10 cellular contexts compared by ENCODE assay signal in the genomic region with DNA sequence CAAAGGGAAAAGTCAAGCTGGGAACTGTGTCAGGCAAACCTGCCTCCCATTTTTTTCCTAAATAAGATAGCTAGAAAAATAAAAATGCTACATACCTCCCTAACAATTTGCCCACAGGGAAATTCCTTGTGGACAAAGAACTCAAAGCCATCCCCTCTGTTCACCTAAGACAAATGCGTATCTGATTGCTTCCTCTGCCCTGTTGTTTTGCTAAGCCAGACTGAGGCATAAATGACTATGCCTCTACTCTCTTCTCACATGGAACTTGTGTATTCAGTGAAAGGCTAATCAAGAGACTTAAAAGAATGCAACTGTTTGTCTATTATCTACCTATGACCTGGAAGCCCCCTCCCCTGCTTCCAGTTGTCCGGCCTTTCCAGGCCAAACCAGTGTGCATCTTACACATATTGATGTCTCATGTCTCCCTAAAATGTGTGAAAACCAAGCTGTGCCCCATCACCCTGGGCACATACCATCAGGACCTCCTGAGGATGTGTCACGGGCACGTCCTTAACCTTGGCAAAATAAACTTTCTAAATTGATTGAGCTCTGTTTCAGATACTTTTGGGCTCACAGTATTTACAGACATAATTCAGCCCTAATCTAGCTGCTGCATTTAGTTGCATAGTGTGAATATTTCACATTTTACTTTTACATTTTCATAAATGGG. TPM values are rescaled to one million over a fixed set of nuclear protein-coding genes. Genes with fewer than 3 reads are reported as not detected.
DNase-seq lines count a peak whose midpoint lies in the region; ATAC-seq and TF ChIP-seq lines count a peak whose summit lies in the region.
"Had no signal": no experiment of that assay in that cellular context is flagged by ENCODE, and none has a peak within 500 bp of the region (broad histone marks: within the 10 kb centered on the region; RNA-seq: fewer than 3 reads in every experiment).

No MANE protein-coding gene starts in this region.

- CTCF ChIA-PET in CD8-positive, alpha-beta memory T cell (lab: Charles Lee) = interaction anchor here (0.6 to 10.5 kb wide), 18 partner anchors 9 to 126 kb away, joined by 3 to 119 read pairs (median 4); partner anchors contain the start of gene CHD2

- H3K36me3 Mint-ChIP-seq in CD8-positive, alpha-beta memory T cell = peaks cover 4 to 53% (median 13%) of the 10 kb centered on the region in 3 donors
- peaks cover 65% of the 10 kb centered on the region for H3K36me3 Mint-ChIP-seq in effector memory CD8-positive, alpha-beta T cell (ENCODE audit: insufficient read depth)

- peaks cover 0 to 3% of the 10 kb centered on the region in 2 donors for H3K27me3 Mint-ChIP-seq in CD8-positive, alpha-beta memory T cell
- no peaks in the 10 kb centered on the region for H3K27me3 Mint-ChIP-seq in effector memory CD8-positive, alpha-beta T cell

- 76% methylated on average over 4 of the region's 4 CpGs for WGBS in prostate gland

- DNase-seq in CD8-positive, alpha-beta memory T cell = no peak
- DNase-seq in RWPE2 (ENCODE audit: low spot score) = no peak
- DNase-seq in effector memory CD8-positive, alpha-beta T cell = no peak
- DNase-seq in prostate gland (ENCODE audit: low spot score) = no peak
- no peak for DNase-seq in DMS79 treated with DMSO at 0.1 percent for 48 hours (lab: John Stamatoyannopoulos, UW)
- DNase-seq in activated gamma-delta T cell (lab: John Stamatoyannopoulos, UW) = no peak
- DNase-seq: foreskin melanocyte, NCI-H2171 treated with DMSO at 0.1 percent for 48 hours had no signal

- H3K9me3 Mint-ChIP-seq in CD8-positive, alpha-beta memory T cell = no peaks in the 10 kb centered on the region
- no peaks in the 10 kb centered on the region for H3K9me3 Mint-ChIP-seq in effector memory CD8-positive, alpha-beta T cell

- POLR2A ChIA-PET in CD8-positive, alpha-beta memory T cell (lab: Charles Lee) = interaction anchor here (1.6 to 6.4 kb wide), 4 partner anchors 12 to 107 kb away, joined by 5 to 73 read pairs (median 36); partner anchors contain the start of gene CHD2

- no peak overlapping the region for H3K4me3 ChIP-seq in CD8-positive, alpha-beta memory T cell (ENCODE audit: low read length)
- H3K4me3 ChIP-seq in RWPE2 (ENCODE audit: severe bottlenecking) (no peak overlapping the region), prostate gland (no peak overlapping the region)

- ATAC-seq in RWPE2 (ENCODE audit: low read depth) (no peak), GM19023 (IDR thresholded peaks at IDR 0.05; ENCODE audit: unreplicated experiment) (no peak), GM18909 (IDR thresholded peaks at IDR 0.05; ENCODE audit: poor library complexity, unreplicated experiment) (no peak)
- ATAC-seq in effector memory CD8-positive, alpha-beta T cell (replicated peaks) = no peak

- peaks cover 86% of the 10 kb centered on the region for H3K4me1 ChIP-seq in CD8-positive, alpha-beta memory T cell (ENCODE audit: insufficient read depth, low read length)
- H3K4me1 ChIP-seq in RWPE2 (ENCODE audit: insufficient read depth, poor library complexity, severe bottlenecking) (peaks cover 83% of the 10 kb centered on the region), prostate gland (replicated peaks) (peaks cover 26% of the 10 kb centered on the region)

- intact Hi-C loops in prostate gland (cut with DNase I) = loop anchor here (5.0 kb wide), 1 partner anchor 34 kb away; no protein-coding TSS in a partner anchor

- no peaks in the 10 kb centered on the region for H3K27me3 ChIP-seq in CD8-positive, alpha-beta memory T cell (ENCODE audit: insufficient read depth, low read length, poor library complexity, severe bottlenecking)
- H3K27me3 ChIP-seq in RWPE2 (ENCODE audit: insufficient read depth, poor library complexity, severe bottlenecking) = no peaks in the 10 kb centered on the region
- H3K27me3 ChIP-seq in prostate gland (replicated peaks; ENCODE audit: insufficient read depth) = no peaks in the 10 kb centered on the region

- H3K27ac Mint-ChIP-seq in CD8-positive, alpha-beta memory T cell = peak overlapping the region; percentile 76 to 100 (median 98)
- H3K27ac Mint-ChIP-seq in effector memory CD8-positive, alpha-beta T cell = peak overlapping the region; percentile 99

- H3K36me3 ChIP-seq in CD8-positive, alpha-beta memory T cell (ENCODE audit: insufficient read depth, low read length) = no peaks in the 10 kb centered on the region
- H3K36me3 ChIP-seq in RWPE2 (ENCODE audit: low read depth) (peaks cover 80% of the 10 kb centered on the region), prostate gland (no peaks in the 10 kb centered on the region)

- no peak overlapping the region for H3K27ac ChIP-seq in CD8-positive, alpha-beta memory T cell (ENCODE audit: low read depth, low read length)
- H3K27ac ChIP-seq in RWPE2 (ENCODE audit: poor library complexity, severe bottlenecking) (peak overlapping the region; percentile 86), prostate gland (peak overlapping the region; percentile 88 to 91)

- H3K9me3 ChIP-seq in CD8-positive, alpha-beta memory T cell (ENCODE audit: low read length) = no peaks in the 10 kb centered on the region
- H3K9me3 ChIP-seq in RWPE2 (ENCODE audit: severe bottlenecking) = no peaks in the 10 kb centered on the region
- H3K9me3 ChIP-seq in prostate gland = no peaks in the 10 kb centered on the region

- TF ChIP-seq CTCF in RWPE2 (IDR thresholded peaks at IDR 0.05; ENCODE audit: poor library complexity, severe bottlenecking) = no peak
- no peak for TF ChIP-seq CTCF in prostate gland (IDR thresholded peaks at IDR 0.05)

- H3K4me3 Mint-ChIP-seq in CD8-positive, alpha-beta memory T cell = peak overlapping the region; percentile 18 to 90 (median 87)
- peak overlapping the region; percentile 83 to 85 for H3K4me3 Mint-ChIP-seq in effector memory CD8-positive, alpha-beta T cell

- TF ChIP-seq POLR2A in prostate gland (IDR thresholded peaks at IDR 0.05) = no peak

- peaks cover 74 to 94% (median 89%) of the 10 kb centered on the region in 3 donors for H3K4me1 Mint-ChIP-seq in CD8-positive, alpha-beta memory T cell
- peaks cover 60 to 76% of the 10 kb centered on the region in 2 donors for H3K4me1 Mint-ChIP-seq in effector memory CD8-positive, alpha-beta T cell (ENCODE audit: low read depth in 2 of 2)

RNA-seq across cellular contexts. Expression of gene CHD2, which starts 15.8 kb away (rescaled TPM):
- 100 to 1,000 TPM in 1 of 2 experiments, 10 to 100 TPM in 1; 99.0 to 109 TPM for total RNA-seq in CD8-positive, alpha-beta memory T cell
- 80.3 TPM for polyA plus RNA-seq in CD8-positive, alpha-beta memory T cell
- 100 to 1,000 TPM in 1 of 2 donors, 10 to 100 TPM in 1; 76.3 to 137 TPM for total RNA-seq in prostate gland
